Comparison of ENCODE assay signal across 23 cellular contexts in the genomic region with DNA sequence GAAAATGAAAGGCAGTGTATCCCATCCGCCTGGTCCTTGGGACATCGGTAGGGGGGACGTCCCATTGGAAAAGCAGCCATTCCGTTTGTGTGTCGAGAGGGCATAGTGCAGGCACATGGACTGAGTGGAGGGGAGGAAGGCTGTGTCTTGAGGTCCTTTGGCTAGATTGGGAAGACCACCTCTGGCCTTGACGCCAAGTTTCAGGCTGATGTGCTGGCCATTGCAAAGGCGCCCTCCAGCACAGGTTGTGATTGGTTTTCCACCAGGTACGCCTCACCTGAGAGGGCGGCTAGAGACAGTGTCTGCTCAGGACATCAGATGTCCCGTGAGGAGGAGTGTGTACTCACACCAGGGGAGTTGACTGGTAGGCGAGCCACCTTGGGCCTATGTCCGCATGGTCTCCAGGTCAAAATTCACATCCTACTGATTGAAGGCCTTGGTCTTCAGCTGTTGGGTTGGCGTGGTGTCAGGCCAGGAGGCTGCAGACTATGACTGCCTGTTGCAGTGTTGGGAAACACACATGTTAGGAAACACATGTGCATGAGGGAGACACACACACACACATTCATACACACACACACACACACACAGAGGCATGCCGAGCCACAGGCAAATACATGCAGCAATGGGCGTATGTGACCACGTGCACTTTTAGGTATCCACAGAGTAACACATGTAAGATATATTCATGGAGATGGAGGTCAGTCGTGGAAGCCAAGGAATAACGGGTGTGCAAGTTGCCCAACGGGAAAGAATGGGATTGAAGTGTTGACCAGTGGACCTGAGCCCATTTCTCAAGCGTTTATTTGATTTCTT.
A peak's percentile ranks its signal among the peaks of the same experiment; 100 is the strongest.
DNase-seq lines count a peak whose midpoint lies in the region; ATAC-seq and TF ChIP-seq lines count a peak whose summit lies in the region.
"Had no signal": no experiment of that assay in that cellular context is flagged by ENCODE, and none has a peak within 500 bp of the region (broad histone marks: within the 10 kb centered on the region; RNA-seq: fewer than 3 reads in every experiment).

No MANE protein-coding gene starts in this region.

- H3K27ac Mint-ChIP-seq in progenitor cell of endocrine pancreas = peak overlapping the region; percentile 39
- H3K27ac Mint-ChIP-seq in activated naive CD4-positive, alpha-beta T cell treated with anti-CD3 and anti-CD28 coated beads, Interleukin-2, amount 10 ng/mL, durations not matched to agents 7 days and 5 days = no peak overlapping the region
- H3K27ac Mint-ChIP-seq: activated CD8-positive, alpha-beta T cell treated with anti-CD3 and anti-CD28 coated beads, Interleukin-2, amount 10 ng/mL, durations not matched to agents 7 days and 5 days; activated T-cell treated with anti-CD3 and anti-CD28 coated beads, Interleukin-2, amount 50 U/mL, for 72 hours; brain; CD4-positive, CD25-positive, alpha-beta regulatory T cell; IgD-negative memory B cell had no signal

- DNase-seq in cardiac septum (ENCODE audit: low spot score) = peak; percentile 60
- no peak for DNase-seq in Right ventricle myocardium inferior (ENCODE audit: missing footprints)
- DNase-seq in islet precursor cell = peak; percentile 25
- DNase-seq in progenitor cell of endocrine pancreas (ENCODE audit: low spot score, unreplicated experiment) = peak; percentile 7
- no peak for DNase-seq in amniotic stem cell (lab: John Stamatoyannopoulos, UW)
- DNase-seq in activated naive CD4-positive, alpha-beta T cell treated with anti-CD3 and anti-CD28 coated beads, Interleukin-2, amount 10 ng/mL, durations not matched to agents 7 days and 5 days = no peak
- DNase-seq in kidney glomerular epithelial cell (lab: John Stamatoyannopoulos, UW) = no peak
- DNase-seq: activated CD8-positive, alpha-beta T cell treated with anti-CD3 and anti-CD28 coated beads, Interleukin-2, amount 10 ng/mL, durations not matched to agents 7 days and 5 days; activated T-cell treated with anti-CD3 and anti-CD28 coated beads, Interleukin-2, amount 50 U/mL, for 72 hours; CD4-positive, CD25-positive, alpha-beta regulatory T cell; DMS 273 treated with DMSO at 0.1 percent for 48 hours; mammary epithelial cell; naive B cell; NCI-H1417; NCI-H2171; NCI-H526 treated with DMSO at 0.1 percent for 48 hours; SK-N-SH; stimulated activated naive CD8-positive, alpha-beta T cell treated with anti-CD3 and anti-CD28 coated beads, Interleukin-15, Interleukin-2, amounts not matched to agents 100 U/mL and 50 U/mL, for 24 hours had no signal

- peaks cover 97% of the 10 kb centered on the region for H3K36me3 Mint-ChIP-seq in progenitor cell of endocrine pancreas (ENCODE audit: insufficient read depth)
- H3K36me3 Mint-ChIP-seq in activated naive CD4-positive, alpha-beta T cell treated with anti-CD3 and anti-CD28 coated beads, Interleukin-2, amount 10 ng/mL, durations not matched to agents 7 days and 5 days = peaks cover 67% of the 10 kb centered on the region

- H3K4me3 Mint-ChIP-seq in progenitor cell of endocrine pancreas (ENCODE audit: low read depth) = no peak overlapping the region
- H3K4me3 Mint-ChIP-seq in activated naive CD4-positive, alpha-beta T cell treated with anti-CD3 and anti-CD28 coated beads, Interleukin-2, amount 10 ng/mL, durations not matched to agents 7 days and 5 days = no peak overlapping the region
- H3K4me3 Mint-ChIP-seq: activated CD8-positive, alpha-beta T cell treated with anti-CD3 and anti-CD28 coated beads, Interleukin-2, amount 10 ng/mL, durations not matched to agents 7 days and 5 days; activated T-cell treated with anti-CD3 and anti-CD28 coated beads, Interleukin-2, amount 50 U/mL, for 72 hours; brain; CD4-positive, CD25-positive, alpha-beta regulatory T cell had no signal

- intact Hi-C loops in cardiac septum (cut with DNase I) (no loop called here), Right ventricle myocardium inferior (cut with DNase I) (no loop called here)

- peaks cover 84% of the 10 kb centered on the region for H3K9me3 Mint-ChIP-seq in progenitor cell of endocrine pancreas (ENCODE audit: low read depth)
- H3K9me3 Mint-ChIP-seq in activated naive CD4-positive, alpha-beta T cell treated with anti-CD3 and anti-CD28 coated beads, Interleukin-2, amount 10 ng/mL, durations not matched to agents 7 days and 5 days = peaks cover 91% of the 10 kb centered on the region

- no peaks in the 10 kb centered on the region for H3K27me3 Mint-ChIP-seq in progenitor cell of endocrine pancreas
- no peaks in the 10 kb centered on the region for H3K27me3 Mint-ChIP-seq in activated naive CD4-positive, alpha-beta T cell treated with anti-CD3 and anti-CD28 coated beads, Interleukin-2, amount 10 ng/mL, durations not matched to agents 7 days and 5 days
- H3K27me3 Mint-ChIP-seq: CD4-positive, CD25-positive, alpha-beta regulatory T cell; IgD-negative memory B cell; naive B cell had no signal

- ATAC-seq in Right ventricle myocardium inferior (no peak), HG03460 (IDR thresholded peaks at IDR 0.05; ENCODE audit: unreplicated experiment) (no peak)
- ATAC-seq: A549; activated CD8-positive, alpha-beta T cell treated with anti-CD3 and anti-CD28 coated beads, Interleukin-2, amount 10 ng/mL, durations not matched to agents 7 days and 5 days; activated T-cell treated with anti-CD3 and anti-CD28 coated beads, Interleukin-2, amount 50 U/mL, for 72 hours; pancreas; stimulated activated naive CD8-positive, alpha-beta T cell treated with anti-CD3 and anti-CD28 coated beads, Interleukin-15, Interleukin-2, amounts not matched to agents 100 U/mL and 50 U/mL, for 24 hours had no signal

- H3K4me1 Mint-ChIP-seq in progenitor cell of endocrine pancreas (ENCODE audit: low read depth) = no peaks in the 10 kb centered on the region
- H3K4me1 Mint-ChIP-seq in activated naive CD4-positive, alpha-beta T cell treated with anti-CD3 and anti-CD28 coated beads, Interleukin-2, amount 10 ng/mL, durations not matched to agents 7 days and 5 days = no peaks in the 10 kb centered on the region
- H3K4me1 Mint-ChIP-seq: brain; CD4-positive, CD25-positive, alpha-beta regulatory T cell; naive B cell had no signal

- TF ChIP-seq CTCF in progenitor cell of endocrine pancreas (IDR thresholded peaks at IDR 0.05; ENCODE audit: unreplicated experiment) = no peak

- CTCF ChIA-PET in activated naive CD4-positive, alpha-beta T cell treated with anti-CD3 and anti-CD28 coated beads, Interleukin-2, amount 10 ng/mL, durations not matched to agents 7 days and 5 days (lab: Charles Lee) = no interaction called here

Comparison
In these comparisons a context has a peak if more than half of its experiments do, and no peak if none do; other contexts are left out.
1. DNase-seq: peak in cardiac septum (single experiment), islet precursor cell (single experiment) and progenitor cell of endocrine pancreas (single experiment); none in Right ventricle myocardium inferior (single experiment), amniotic stem cell (single experiment), activated naive CD4-positive, alpha-beta T cell treated with anti-CD3 and anti-CD28 coated beads, Interleukin-2, amount 10 ng/mL, durations not matched to agents 7 days and 5 days (single experiment) and kidney glomerular epithelial cell (single experiment).